Comparison of ENCODE assay signal across 8 cellular contexts in genomic region chr17:75033346-75034235, GRCh38. TPM values are rescaled to one million over a fixed set of nuclear protein-coding genes. Genes with fewer than 3 reads are reported as not detected.
DNase-seq lines count a peak whose midpoint lies in the region; ATAC-seq and TF ChIP-seq lines count a peak whose summit lies in the region.

No MANE protein-coding gene starts in this region.

- H3K9me3 Mint-ChIP-seq in CD14-positive monocyte = peaks cover 8 to 25% (median 16%) of the 10 kb centered on the region in 7 donors
- H3K9me3 Mint-ChIP-seq in activated T-cell treated with anti-CD3 and anti-CD28 coated beads, Interleukin-2, amount 50 U/mL, for 4 hours = no peaks in the 10 kb centered on the region

- peak overlapping the region; percentile 93 for H3K9ac ChIP-seq in PC-3 (ENCODE audit: low read length)

- intact Hi-C loops in CD14-positive monocyte (cut with micrococcal nuclease) (loop anchor here in 1 of 2 donors (10.0 kb wide), 2 partner anchors 49 to 231 kb away; partner anchors contain the start of genes CDR2L, GGA3 and MRPS7), PC-3 (cut with micrococcal nuclease) (loop anchor here (1.0 to 10.0 kb wide), 4 partner anchors 47 to 171 kb away; partner anchors contain the start of genes CDR2L, HID1 and NUP85)

- peak overlapping the region; percentile 87 for H3K27ac ChIP-seq in PC-3 (ENCODE audit: low read length)
- H3K27ac ChIP-seq in esophagus (ENCODE audit: low read depth in 2 of 2, low read length in 1 of 2) = peak overlapping the region; percentile 95 to 96

- POLR2A ChIA-PET in PC-3 (lab: Charles Lee; ENCODE audit: unreplicated experiment) = no interaction called here

- peaks cover 9 to 12% of the 10 kb centered on the region in 2 donors for H3K36me3 Mint-ChIP-seq in CD14-positive monocyte
- peaks cover 3% of the 10 kb centered on the region for H3K36me3 Mint-ChIP-seq in activated T-cell treated with anti-CD3 and anti-CD28 coated beads, Interleukin-2, amount 50 U/mL, for 4 hours (ENCODE audit: insufficient read depth)

- peaks cover 11% of the 10 kb centered on the region for H3F3A ChIP-seq in PC-3 (ENCODE audit: low read length, unreplicated experiment)

- no peaks in the 10 kb centered on the region for H3K79me2 ChIP-seq in PC-3 (ENCODE audit: low read length)

- H3K27ac Mint-ChIP-seq in CD14-positive monocyte = peak overlapping the region in 3 of 7 donors; percentile 49 to 82 (median 57)

- H4K20me1 ChIP-seq in PC-3 (ENCODE audit: low read length) = no peaks in the 10 kb centered on the region

- peak overlapping the region; percentile 87 for H3K4me2 ChIP-seq in PC-3 (ENCODE audit: low read length)

- H3K9me3 ChIP-seq in PC-3 (ENCODE audit: low read length) (no peaks in the 10 kb centered on the region), esophagus (ENCODE audit: control insufficient read depth in 2 of 2, insufficient read depth in 1 of 2, low read depth in 1 of 2, low read length in 1 of 2) (no peaks in the 10 kb centered on the region)

- peaks cover 50% of the 10 kb centered on the region for H3K4me1 Mint-ChIP-seq in CD14-positive monocyte
- peaks cover 44% of the 10 kb centered on the region for H3K4me1 Mint-ChIP-seq in activated T-cell treated with anti-CD3 and anti-CD28 coated beads, Interleukin-2, amount 50 U/mL, for 4 hours (ENCODE audit: low read depth)

- H3K27me3 ChIP-seq in PC-3 (ENCODE audit: low read length) = no peaks in the 10 kb centered on the region
- no peaks in the 10 kb centered on the region for H3K27me3 ChIP-seq in esophagus (ENCODE audit: control insufficient read depth in 1 of 2, insufficient read depth in 2 of 2, low read length in 2 of 2)

- H3K4me3 Mint-ChIP-seq in CD14-positive monocyte = peak overlapping the region; percentile 94 to 95
- H3K4me3 Mint-ChIP-seq in activated T-cell treated with anti-CD3 and anti-CD28 coated beads, Interleukin-2, amount 50 U/mL, for 4 hours = peak overlapping the region; percentile 92

- H3K9me2 ChIP-seq in PC-3 (replicated peaks; ENCODE audit: low read length) = no peaks in the 10 kb centered on the region

- WGBS in esophagus, 2 donors = 1 to 2% methylated on average over 36 of the region's 36 CpGs

- CTCF ChIA-PET in PC-3 (lab: Charles Lee) = no interaction called here

- peak overlapping the region; percentile 91 for H2AFZ ChIP-seq in PC-3 (ENCODE audit: low read length)

- DNase-seq in CD14-positive monocyte (ENCODE audit: low spot score) (peak; percentile 86), PC-3 (peak; percentile 100), mucosa of gallbladder (ENCODE audit: low spot score) (peak; percentile 96)
- DNase-seq in Jurkat, Clone E6-1 (ENCODE audit: low read depth, low spot score) = no peak
- peak; percentile 85 for DNase-seq in activated T-cell treated with anti-CD3 and anti-CD28 coated beads, Interleukin-2, amount 50 U/mL, for 4 hours
- peak; percentile 64 to 67 for DNase-seq in stimulated activated CD8-positive, alpha-beta memory T cell treated with anti-CD3 and anti-CD28 coated beads, Interleukin-2, amount 100 ng/mL, for 1 hour (ENCODE audit: low read depth in 2 of 2)

- H3K4me3 ChIP-seq in Jurkat, Clone E6-1 (ENCODE audit: low read length) = peak overlapping the region; percentile 65
- peak overlapping the region; percentile 77 for H3K4me3 ChIP-seq in PC-3 (ENCODE audit: low read length)
- H3K4me3 ChIP-seq in esophagus (ENCODE audit: low read depth in 1 of 2, low read length in 2 of 2) = peak overlapping the region; percentile 55 to 59

- peaks cover 30 to 41% (median 36%) of the 10 kb centered on the region in 3 donors for H3K27me3 Mint-ChIP-seq in CD14-positive monocyte (ENCODE audit: low read depth in 3 of 3)
- H3K27me3 Mint-ChIP-seq in activated T-cell treated with anti-CD3 and anti-CD28 coated beads, Interleukin-2, amount 50 U/mL, for 4 hours (ENCODE audit: low read depth) = peaks cover 2% of the 10 kb centered on the region

- peaks cover 36% of the 10 kb centered on the region for H3K4me1 ChIP-seq in PC-3 (ENCODE audit: insufficient read depth, low read length)
- H3K4me1 ChIP-seq in esophagus (ENCODE audit: control insufficient read depth in 2 of 2, insufficient read depth in 2 of 2, low read length in 1 of 2) = peaks cover 0 to 10% of the 10 kb centered on the region in 2 donors

- no TSS peak for BruUV-seq in PC-3 (replicated peaks; lab: Mats Ljungman, UMichigan)

- H3K36me3 ChIP-seq in PC-3 (ENCODE audit: low read depth, low read length) (peaks cover under 1% of the 10 kb centered on the region; the same call in 1 of the 2 replicates), esophagus (ENCODE audit: control insufficient read depth in 2 of 2, insufficient read depth in 2 of 2, low read length in 1 of 2) (no peaks in the 10 kb centered on the region)

- TF ChIP-seq CTCF in CD14-positive monocyte (IDR thresholded peaks at IDR 0.05) (no peak), PC-3 (conservative IDR thresholded peaks at IDR 0.05; ENCODE audit: low read depth, low read length) (0 out of 2 replicates have a peak, but pooled peaks have one; percentile 35)

- ATAC-seq in GM21526 (IDR thresholded peaks at IDR 0.05; ENCODE audit: low FRiP score, unreplicated experiment) (peak; percentile 45), PC-3 (peak; percentile 38)
- peak; percentile 38 to 41 for ATAC-seq in activated T-cell treated with anti-CD3 and anti-CD28 coated beads, Interleukin-2, amount 50 U/mL, for 4 hours

RNA-seq across cellular contexts. Expression of gene ATP5PD, which starts 13.2 kb away (rescaled TPM):
- 100 to 1,000 TPM; 437 to 451 TPM for polyA plus RNA-seq in CD14-positive monocyte
- 332 TPM for polyA plus RNA-seq in Jurkat, Clone E6-1 (2012; ENCODE audit: insufficient read depth, insufficient read length)
- 361 and 374 TPM in 2 replicates for total RNA-seq in PC-3 (2014; rRNA removed)
- 100 to 1,000 TPM; 128 to 158 (median 147) TPM for total RNA-seq in activated T-cell treated with anti-CD3 and anti-CD28 coated beads, Interleukin-2, amount 50 U/mL, for 4 hours
- 100 to 1,000 TPM; 465 to 697 TPM for polyA plus RNA-seq in esophagus
- total RNA-seq in mucosa of gallbladder = 226 TPM

RNA-seq across cellular contexts. Expression of gene KCTD2, which starts 13.4 kb away (rescaled TPM):
- 1 to 10 TPM; 2.8 to 2.9 TPM for polyA plus RNA-seq in CD14-positive monocyte
- polyA plus RNA-seq in Jurkat, Clone E6-1 (2012; ENCODE audit: insufficient read depth, insufficient read length) = 17.6 TPM
- total RNA-seq in PC-3 (2014; rRNA removed) = 23.8 and 28.0 TPM in 2 replicates
- total RNA-seq in activated T-cell treated with anti-CD3 and anti-CD28 coated beads, Interleukin-2, amount 50 U/mL, for 4 hours = 10 to 100 TPM; 18.5 to 23.9 (median 22.2) TPM
- polyA plus RNA-seq in esophagus = 10 to 100 TPM in 1 of 2 donors, 1 to 10 TPM in 1; 10.0 to 11.5 TPM
- total RNA-seq in mucosa of gallbladder = 28.3 TPM

RNA-seq across cellular contexts. Expression of gene MRPL58, which starts 21.1 kb away (rescaled TPM):
- polyA plus RNA-seq in CD14-positive monocyte = 10 to 100 TPM; 44.4 to 52.6 TPM
- 92.3 TPM for polyA plus RNA-seq in Jurkat, Clone E6-1 (2012; ENCODE audit: insufficient read depth, insufficient read length)
- total RNA-seq in PC-3 (2014; rRNA removed) = 151 and 195 TPM in 2 replicates
- total RNA-seq in activated T-cell treated with anti-CD3 and anti-CD28 coated beads, Interleukin-2, amount 50 U/mL, for 4 hours = 10 to 100 TPM; 70.8 to 82.5 (median 81.1) TPM
- 10 to 100 TPM; 31.8 to 42.4 TPM for polyA plus RNA-seq in esophagus
- 16.7 TPM for total RNA-seq in mucosa of gallbladder

RNA-seq across cellular contexts. Expression of gene CDR2L, which starts 46.2 kb away (rescaled TPM):
- polyA plus RNA-seq in CD14-positive monocyte (not detected), esophagus (1 to 10 TPM; 3.6 to 4.3 TPM)
- polyA plus RNA-seq in Jurkat, Clone E6-1 (2012; ENCODE audit: insufficient read depth, insufficient read length) = 8.1 TPM
- total RNA-seq in PC-3 (2014; rRNA removed) (35.8 and 50.9 TPM in 2 replicates), mucosa of gallbladder (83.8 TPM)
- 1 to 10 TPM in 2 of 3 donors, under 1 TPM in 1; 0.84 to 1.3 (median 1.0) TPM for total RNA-seq in activated T-cell treated with anti-CD3 and anti-CD28 coated beads, Interleukin-2, amount 50 U/mL, for 4 hours

RNA-seq across cellular contexts. Expression of gene SLC16A5, which starts 54.2 kb away (rescaled TPM):
- 10 to 100 TPM; 26.1 to 27.0 TPM for polyA plus RNA-seq in CD14-positive monocyte
- not detected for polyA plus RNA-seq in Jurkat, Clone E6-1 (2012; ENCODE audit: insufficient read depth, insufficient read length)
- total RNA-seq in PC-3 (2014; rRNA removed) = 1.2 and 1.6 TPM in 2 replicates
- 1 to 10 TPM in 1 of 3 donors, under 1 TPM in 2; 0.53 to 1.2 (median 0.55) TPM for total RNA-seq in activated T-cell treated with anti-CD3 and anti-CD28 coated beads, Interleukin-2, amount 50 U/mL, for 4 hours
- 1 to 10 TPM; 8.7 to 10.0 TPM for polyA plus RNA-seq in esophagus
- 19.9 TPM for total RNA-seq in mucosa of gallbladder
